8 cellular contexts compared by ENCODE assay signal in genomic region chr1:203327684-203328457, GRCh38. TPM values are rescaled to one million over a fixed set of nuclear protein-coding genes. Genes with fewer than 3 reads are reported as not detected.
A peak's percentile ranks its signal among the peaks of the same experiment; 100 is the strongest.
DNase-seq lines count a peak whose midpoint lies in the region; ATAC-seq, FAIRE-seq and TF ChIP-seq lines count a peak whose summit lies in the region.

No MANE protein-coding gene starts in this region.

- peak overlapping the region; percentile 90 for H3K27ac Mint-ChIP-seq in activated naive CD8-positive, alpha-beta T cell treated with anti-CD3 and anti-CD28 coated beads, Interleukin-2, amount 10 ng/mL, durations not matched to agents 7 days and 5 days

- TF ChIP-seq CTCF in RWPE2 (IDR thresholded peaks at IDR 0.05; ENCODE audit: poor library complexity, severe bottlenecking) = peak; percentile 36
- TF ChIP-seq CTCF in cardiac muscle cell (IDR thresholded peaks at IDR 0.05; ENCODE audit: low read depth, low read length) = peak; percentile 54
- TF ChIP-seq CTCF in parathyroid adenoma (IDR thresholded peaks at IDR 0.05) = no peak

- peak; percentile 68 for DNase-seq in Daoy (ENCODE audit: low read depth)
- DNase-seq in RWPE2 (ENCODE audit: low spot score) = peak; percentile 68
- DNase-seq in activated naive CD8-positive, alpha-beta T cell treated with anti-CD3 and anti-CD28 coated beads, Interleukin-2, amount 10 ng/mL, durations not matched to agents 7 days and 5 days = peak; percentile 81
- DNase-seq in cardiac muscle cell (ENCODE audit: low read depth in 1 of 2, low spot score in 1 of 2) = peak; percentile 50 to 69
- DNase-seq in H54 (ENCODE audit: insufficient read length, low spot score) = no peak

- H3K36me3 ChIP-seq in HUES48 (ENCODE audit: control insufficient read depth, insufficient read depth, low read length) = no peaks in the 10 kb centered on the region
- no peaks in the 10 kb centered on the region for H3K36me3 ChIP-seq in RWPE2 (ENCODE audit: low read depth)
- no peaks in the 10 kb centered on the region for H3K36me3 ChIP-seq in cardiac muscle cell
- no peaks in the 10 kb centered on the region for H3K36me3 ChIP-seq in parathyroid adenoma (ENCODE audit: control insufficient read depth, insufficient read depth, low read length)

- H3K27me3 ChIP-seq in HUES48 (ENCODE audit: control insufficient read depth, insufficient read depth, low read length) = peaks cover 52% of the 10 kb centered on the region
- H3K27me3 ChIP-seq in RWPE2 (ENCODE audit: insufficient read depth, poor library complexity, severe bottlenecking) = no peaks in the 10 kb centered on the region
- H3K27me3 ChIP-seq in cardiac muscle cell = no peaks in the 10 kb centered on the region
- H3K27me3 ChIP-seq in parathyroid adenoma (ENCODE audit: control insufficient read depth, insufficient read depth, low read length) = no peaks in the 10 kb centered on the region

- ATAC-seq in GM21423 (IDR thresholded peaks at IDR 0.05; ENCODE audit: unreplicated experiment) (peak; percentile 20), RWPE2 (ENCODE audit: low read depth) (peak; percentile 24)
- ATAC-seq in activated naive CD8-positive, alpha-beta T cell treated with anti-CD3 and anti-CD28 coated beads, Interleukin-2, amount 10 ng/mL, durations not matched to agents 7 days and 5 days (ENCODE audit: low read depth) = peak; percentile 58

- peaks cover 3% of the 10 kb centered on the region for H3K27me3 Mint-ChIP-seq in activated naive CD8-positive, alpha-beta T cell treated with anti-CD3 and anti-CD28 coated beads, Interleukin-2, amount 10 ng/mL, durations not matched to agents 7 days and 5 days

- H3K36me3 Mint-ChIP-seq in activated naive CD8-positive, alpha-beta T cell treated with anti-CD3 and anti-CD28 coated beads, Interleukin-2, amount 10 ng/mL, durations not matched to agents 7 days and 5 days = no peaks in the 10 kb centered on the region

- H3K4me1 Mint-ChIP-seq in activated naive CD8-positive, alpha-beta T cell treated with anti-CD3 and anti-CD28 coated beads, Interleukin-2, amount 10 ng/mL, durations not matched to agents 7 days and 5 days = peaks cover 42% of the 10 kb centered on the region

- POLR2A ChIA-PET in activated naive CD8-positive, alpha-beta T cell treated with anti-CD3 and anti-CD28 coated beads, Interleukin-2, amount 10 ng/mL, durations not matched to agents 7 days and 5 days (lab: Charles Lee) = interaction anchor here (0.6 to 10.1 kb wide), 14 partner anchors 8 to 987 kb away, joined by 3 to 309 read pairs (median 7); partner anchors contain the start of genes ATP2B4 and BTG2

- peak overlapping the region; percentile 90 for H2AFZ ChIP-seq in parathyroid adenoma

- peak overlapping the region; percentile 74 for H3K4me3 Mint-ChIP-seq in activated naive CD8-positive, alpha-beta T cell treated with anti-CD3 and anti-CD28 coated beads, Interleukin-2, amount 10 ng/mL, durations not matched to agents 7 days and 5 days

- H3K9me3 ChIP-seq in HUES48 (ENCODE audit: control insufficient read depth, insufficient read depth, low read length) (no peaks in the 10 kb centered on the region), RWPE2 (ENCODE audit: severe bottlenecking) (no peaks in the 10 kb centered on the region), cardiac muscle cell (ENCODE audit: low read depth) (no peaks in the 10 kb centered on the region), parathyroid adenoma (ENCODE audit: control insufficient read depth, low read length) (no peaks in the 10 kb centered on the region)

- H3K27ac ChIP-seq in HUES48 (ENCODE audit: low read depth, low read length) = peak overlapping the region; percentile 91
- H3K27ac ChIP-seq in RWPE2 (ENCODE audit: poor library complexity, severe bottlenecking) = peak overlapping the region; percentile 34
- peak overlapping the region; percentile 76 for H3K27ac ChIP-seq in cardiac muscle cell
- peak overlapping the region; percentile 95 for H3K27ac ChIP-seq in parathyroid adenoma

- H3K4me1 ChIP-seq in HUES48 (ENCODE audit: control insufficient read depth, insufficient read depth, low read length) (peaks cover 39% of the 10 kb centered on the region), RWPE2 (ENCODE audit: insufficient read depth, poor library complexity, severe bottlenecking) (peaks cover 5% of the 10 kb centered on the region), cardiac muscle cell (ENCODE audit: low read depth) (peaks cover 24% of the 10 kb centered on the region), parathyroid adenoma (peaks cover 32% of the 10 kb centered on the region)

- no peak for FAIRE-seq in H54 (lab: Jason Lieb, UNC)

- no peak for TF ChIP-seq POLR2A in H54 (IDR thresholded peaks at IDR 0.05; ENCODE audit: low read depth, low read length)

- H3K9ac ChIP-seq in HUES48 (ENCODE audit: low read depth, low read length) (peak overlapping the region; percentile 71), parathyroid adenoma (no peak overlapping the region)

- H3K79me2 ChIP-seq in parathyroid adenoma = no peaks in the 10 kb centered on the region

- peak overlapping the region; percentile 56 for H3K4me3 ChIP-seq in HUES48 (ENCODE audit: low read depth, low read length)
- peak overlapping the region; percentile 41 for H3K4me3 ChIP-seq in RWPE2 (ENCODE audit: severe bottlenecking)
- H3K4me3 ChIP-seq in cardiac muscle cell = peak overlapping the region; percentile 12
- H3K4me3 ChIP-seq in parathyroid adenoma (ENCODE audit: low read depth, low read length) = peak overlapping the region; percentile 58

- H3K4me2 ChIP-seq in parathyroid adenoma (ENCODE audit: low read length) = peak overlapping the region; percentile 78

- no peaks in the 10 kb centered on the region for H3K9me3 Mint-ChIP-seq in activated naive CD8-positive, alpha-beta T cell treated with anti-CD3 and anti-CD28 coated beads, Interleukin-2, amount 10 ng/mL, durations not matched to agents 7 days and 5 days

RNA-seq across cellular contexts. Expression of gene BTG2, which starts 22.6 kb away (rescaled TPM):
- total RNA-seq in Daoy (2014; rRNA removed; shearing (Covaris generic)) = 2.2 and 2.6 TPM in 2 replicates
- total RNA-seq in activated naive CD8-positive, alpha-beta T cell treated with anti-CD3 and anti-CD28 coated beads, Interleukin-2, amount 10 ng/mL, durations not matched to agents 7 days and 5 days = 10 to 100 TPM; 90.3 to 99.8 TPM
- total RNA-seq in cardiac muscle cell = 45.6 and 57.9 TPM in 2 replicates
- polyA plus RNA-seq in cardiac muscle cell = 64.2 and 66.0 TPM in 2 replicates

RNA-seq across cellular contexts. Expression of gene FMOD, which starts 23.1 kb away (rescaled TPM):
- total RNA-seq in Daoy (2014; rRNA removed; shearing (Covaris generic)) = 0.03 and 0.69 TPM in 2 replicates
- not detected for total RNA-seq in activated naive CD8-positive, alpha-beta T cell treated with anti-CD3 and anti-CD28 coated beads, Interleukin-2, amount 10 ng/mL, durations not matched to agents 7 days and 5 days
- 2.3 and 8.2 TPM in 2 replicates for total RNA-seq in cardiac muscle cell
- 3.1 and 7.6 TPM in 2 replicates for polyA plus RNA-seq in cardiac muscle cell

Comparison
In these comparisons a context has a peak if more than half of its experiments do, and no peak if none do; other contexts are left out.
1. H3K27ac ChIP-seq: peak in every context shown above with its lines; median percentile 95 in parathyroid adenoma; 91 in HUES48; 76 in cardiac muscle cell; 34 in RWPE2.
2. RNA of gene BTG2, which starts 22.6 kb away (total RNA-seq): 90.3 to 99.8 TPM in activated naive CD8-positive, alpha-beta T cell treated with anti-CD3 and anti-CD28 coated beads, Interleukin-2, amount 10 ng/mL, durations not matched to agents 7 days and 5 days and 45.6 to 57.9 TPM in cardiac muscle cell; 2.2 to 2.6 TPM in Daoy; every median in the first group is over 10 times any median in the second.
3. Peak in every context shown above with its lines, with median percentiles within 50 percentile points of each other: ATAC-seq and H3K4me3 ChIP-seq.